In genomic region chr7:131122394-131122793, GRCh38 we compare ENCODE assay signal across 14 cellular contexts.
"Had no signal": no experiment of that assay in that cellular context is flagged by ENCODE, and none has a peak within 500 bp of the region (broad histone marks: within the 10 kb centered on the region; RNA-seq: fewer than 3 reads in every experiment).

No MANE protein-coding gene starts in this region.

- H3K9me3 ChIP-seq: right lobe of liver, testis had no signal

- H3K27ac Mint-ChIP-seq: progenitor cell of endocrine pancreas; stimulated activated naive CD8-positive, alpha-beta T cell treated with anti-CD3 and anti-CD28 coated beads, Interleukin-15, Interleukin-2, amounts not matched to agents 100 ng/mL and 50 ng/mL, for 24 hours had no signal

- ATAC-seq: left colon; naive thymus-derived CD8-positive, alpha-beta T cell; right lobe of liver had no signal

- H3K27ac ChIP-seq: ascending aorta, right lobe of liver, testis had no signal

- H3K4me3 ChIP-seq: ascending aorta, lung, right lobe of liver, testis had no signal

- H3K4me1 ChIP-seq: ascending aorta, right lobe of liver, testis had no signal

- H3K27me3 Mint-ChIP-seq: stimulated activated naive CD8-positive, alpha-beta T cell treated with anti-CD3 and anti-CD28 coated beads, Interleukin-15, Interleukin-2, amounts not matched to agents 100 ng/mL and 50 ng/mL, for 24 hours had no signal

- H3K4me3 Mint-ChIP-seq: naive thymus-derived CD8-positive, alpha-beta T cell; stimulated activated naive CD8-positive, alpha-beta T cell treated with anti-CD3 and anti-CD28 coated beads, Interleukin-15, Interleukin-2, amounts not matched to agents 100 ng/mL and 50 ng/mL, for 24 hours had no signal

- DNase-seq: activated gamma-delta T cell; activated T-cell treated with anti-CD3 and anti-CD28 coated beads, Interleukin-2, amount 50 U/mL, for 1 hour; foreskin melanocyte; head of caudate nucleus; left colon; naive thymus-derived CD8-positive, alpha-beta T cell; nucleus accumbens; right lobe of liver; SW 1271; testis had no signal

- H3K36me3 ChIP-seq: ascending aorta, right lobe of liver had no signal

- H3K27me3 ChIP-seq: ascending aorta, right lobe of liver, testis had no signal
